ENCODE assay signal across 13 cellular contexts in the genomic region with DNA sequence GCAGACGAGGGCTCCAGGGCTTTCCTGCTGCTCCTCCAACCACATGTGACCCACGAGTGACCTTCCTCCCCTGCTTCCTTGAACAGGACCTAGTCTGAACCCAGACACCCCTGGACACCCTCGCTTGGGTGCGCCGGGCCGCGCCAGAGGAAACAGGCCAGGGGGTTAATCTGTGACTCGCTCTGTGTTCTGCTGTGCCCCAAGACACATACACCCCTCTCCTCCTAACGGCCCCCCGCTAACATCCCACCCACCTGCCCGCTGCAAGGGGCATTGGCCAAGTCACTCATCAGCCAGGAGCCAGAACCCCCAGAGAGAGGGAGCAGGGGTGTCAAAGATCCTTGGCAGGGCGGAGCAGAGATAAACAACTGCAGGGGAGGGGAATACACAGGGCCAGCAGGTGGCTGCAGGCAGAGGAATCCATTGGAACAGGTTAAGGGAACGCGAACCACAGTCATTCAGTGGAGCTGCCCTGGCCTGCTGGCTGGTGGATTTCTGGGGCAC. TPM values are rescaled to one million over a fixed set of nuclear protein-coding genes. Genes with fewer than 3 reads are reported as not detected.
A peak's percentile ranks its signal among the peaks of the same experiment; 100 is the strongest.
DNase-seq lines count a peak whose midpoint lies in the region; ATAC-seq and TF ChIP-seq lines count a peak whose summit lies in the region.
"Had no signal": no experiment of that assay in that cellular context is flagged by ENCODE, and none has a peak within 500 bp of the region (broad histone marks: within the 10 kb centered on the region; RNA-seq: fewer than 3 reads in every experiment).

No MANE protein-coding gene starts in this region.

- H3K4me1 Mint-ChIP-seq in HFFc6 (ENCODE audit: low read depth): peaks cover 64% of the 10 kb centered on the region
- no peaks in the 10 kb centered on the region for H3K4me1 Mint-ChIP-seq in activated T-helper 17 cell treated with anti-CD3 and anti-CD28 coated beads, Interleukin-2, amount 50 U/mL, for 72 hours
- H3K4me1 Mint-ChIP-seq: central memory CD8-positive, alpha-beta T cell had no signal

- H3K27ac Mint-ChIP-seq in HFFc6: no peak overlapping the region; the same call in 1 of the 2 replicates
- H3K27ac Mint-ChIP-seq in activated T-helper 17 cell treated with anti-CD3 and anti-CD28 coated beads, Interleukin-2, amount 50 U/mL, for 72 hours: no peak overlapping the region

- ATAC-seq in activated T-helper 17 cell treated with anti-CD3 and anti-CD28 coated beads, Interleukin-2, amount 50 U/mL, for 72 hours (replicated peaks): no peak
- no peak for ATAC-seq in GM18909 (IDR thresholded peaks at IDR 0.05; ENCODE audit: poor library complexity, unreplicated experiment)
- ATAC-seq: PC-3 had no signal

- H3K27ac ChIP-seq in liver (ENCODE audit: low read depth in 1 of 2, low read length in 2 of 2): peak overlapping the region in 1 of 2 donors; percentile 43
- H3K27ac ChIP-seq in skeletal muscle tissue (ENCODE audit: low read depth, low read length): peak overlapping the region; percentile 57
- H3K27ac ChIP-seq: C4-2B had no signal

- no peak overlapping the region for H3K4me3 ChIP-seq in epithelial cell of proximal tubule (ENCODE audit: low read depth, low read length)
- H3K4me3 ChIP-seq in liver (ENCODE audit: low read depth in 1 of 3, low read length in 3 of 3): no peak overlapping the region
- H3K4me3 ChIP-seq in skeletal muscle tissue (ENCODE audit: low read length in 3 of 3): peak overlapping the region; percentile 21 to 41 (median 40)

- H3K27me3 ChIP-seq in liver (ENCODE audit: control insufficient read depth in 4 of 4, insufficient read depth in 4 of 4, low read length in 3 of 4): peaks cover 0 to 2% (median 0%) of the 10 kb centered on the region in 4 donors
- no peaks in the 10 kb centered on the region for H3K27me3 ChIP-seq in skeletal muscle tissue (ENCODE audit: control insufficient read depth in 3 of 3, insufficient read depth in 3 of 3, low read length in 3 of 3)

- peaks cover 38% of the 10 kb centered on the region for H3K36me3 Mint-ChIP-seq in HFFc6 (ENCODE audit: low read depth)
- H3K36me3 Mint-ChIP-seq in activated T-helper 17 cell treated with anti-CD3 and anti-CD28 coated beads, Interleukin-2, amount 50 U/mL, for 72 hours (ENCODE audit: low read depth): no peaks in the 10 kb centered on the region

- no peaks in the 10 kb centered on the region for H3K9me3 Mint-ChIP-seq in HFFc6
- no peaks in the 10 kb centered on the region for H3K9me3 Mint-ChIP-seq in activated T-helper 17 cell treated with anti-CD3 and anti-CD28 coated beads, Interleukin-2, amount 50 U/mL, for 72 hours
- H3K9me3 Mint-ChIP-seq: central memory CD8-positive, alpha-beta T cell had no signal

- WGBS in liver: 81% methylated on average over 14 of the region's 14 CpGs

- H3K4me1 ChIP-seq in liver (ENCODE audit: control insufficient read depth in 4 of 4, insufficient read depth in 4 of 4, low read length in 3 of 4) (peaks cover 0 to 4% (median 0%) of the 10 kb centered on the region in 4 donors), skeletal muscle tissue (ENCODE audit: control insufficient read depth in 3 of 3, insufficient read depth in 3 of 3, low read length in 3 of 3) (peaks cover 27 to 34% (median 29%) of the 10 kb centered on the region in 3 donors)

- peaks cover 3% of the 10 kb centered on the region for H3K27me3 Mint-ChIP-seq in HFFc6 (ENCODE audit: insufficient read depth)
- H3K27me3 Mint-ChIP-seq in activated T-helper 17 cell treated with anti-CD3 and anti-CD28 coated beads, Interleukin-2, amount 50 U/mL, for 72 hours: peaks cover 15% of the 10 kb centered on the region

- H3K9me3 ChIP-seq in liver (ENCODE audit: control insufficient read depth in 4 of 4, low read length in 3 of 4) (no peaks in the 10 kb centered on the region), skeletal muscle tissue (ENCODE audit: control insufficient read depth in 3 of 3, low read length in 3 of 3) (no peaks in the 10 kb centered on the region)

- DNase-seq in NCI-H2107 treated with DMSO at 0.1 percent for 48 hours (lab: John Stamatoyannopoulos, UW; ENCODE audit: unreplicated experiment) (peak; percentile 62), epithelial cell of proximal tubule (ENCODE audit: low read depth) (no peak), HFFc6 (no peak), anterior cingulate cortex (lab: John Stamatoyannopoulos, UW) (no peak)
- DNase-seq: activated T-cell treated with anti-CD3 and anti-CD28 coated beads, Interleukin-2, amount 50 U/mL, for 1 hour; NCI-H146; PC-3 had no signal

- peak; percentile 25 for TF ChIP-seq CTCF in epithelial cell of proximal tubule (conservative IDR thresholded peaks at IDR 0.05; ENCODE audit: low read depth, low read length)
- TF ChIP-seq CTCF in liver (IDR thresholded peaks at IDR 0.05; ENCODE audit: low read depth, low read length, missing input control): no peak
- TF ChIP-seq CTCF in HFFc6 (IDR thresholded peaks at IDR 0.05): no peak

- no peaks in the 10 kb centered on the region for H3K36me3 ChIP-seq in liver (ENCODE audit: control insufficient read depth in 4 of 4, insufficient read depth in 3 of 4, low read depth in 1 of 4, low read length in 3 of 4)
- peaks cover 0 to 3% (median 0%) of the 10 kb centered on the region in 3 donors for H3K36me3 ChIP-seq in skeletal muscle tissue (ENCODE audit: control insufficient read depth in 3 of 3, insufficient read depth in 3 of 3, low read length in 3 of 3)

- no peak overlapping the region for H3K4me3 Mint-ChIP-seq in HFFc6
- no peak overlapping the region for H3K4me3 Mint-ChIP-seq in activated T-helper 17 cell treated with anti-CD3 and anti-CD28 coated beads, Interleukin-2, amount 50 U/mL, for 72 hours
- H3K4me3 Mint-ChIP-seq: central memory CD8-positive, alpha-beta T cell had no signal

- TF ChIP-seq RAD21 in liver (IDR thresholded peaks at IDR 0.05): no peak

- H3K9ac ChIP-seq in liver (ENCODE audit: low read depth in 1 of 2, low read length in 2 of 2) (no peak overlapping the region), skeletal muscle tissue (ENCODE audit: low read depth in 1 of 3, low read length in 3 of 3) (peak overlapping the region in 2 of 3 donors; percentile 27 to 70)

TF ChIP-seq in liver, 16 proteins besides CTCF, POLR2A, EP300 and RAD21:
- TF ChIP-seq NR2F2 (IDR thresholded peaks at IDR 0.05) (peak; percentile 76), HNF4A (conservative IDR thresholded peaks at IDR 0.05) (no peak)

RNA-seq across cellular contexts. Expression of a gene that starts 38.1 kb away (rescaled TPM):
- total RNA-seq in epithelial cell of proximal tubule (4.3 and 25.1 TPM in 2 replicates), liver (100 to 1,000 TPM in 1 of 2 donors, 10 to 100 TPM in 1; 91.6 to 128 TPM), skeletal muscle tissue (73.1 TPM)
- 10 to 100 TPM; 16.3 to 23.0 TPM for polyA plus RNA-seq in liver
- 100 to 1,000 TPM; 113 to 139 (median 126) TPM for total RNA-seq in HFFc6 (2021; fragmentation: NEBNext Ultra II Directional; extraction: Animal tissue kit (Norgen Biotek cat#: 25700))
- 10 to 100 TPM in 1 of 2 donors, 1 to 10 TPM in 1; 4.4 to 44.9 TPM for total RNA-seq in activated T-helper 17 cell treated with anti-CD3 and anti-CD28 coated beads, Interleukin-2, amount 50 U/mL, for 72 hours

Comparison
In these comparisons a context has a peak if more than half of its experiments do, and no peak if none do; other contexts are left out.
1. H3K4me3 ChIP-seq: peak in skeletal muscle tissue (3 of 3); none in epithelial cell of proximal tubule (single experiment) and liver (0 of 3).
2. H3K9ac ChIP-seq: peak in skeletal muscle tissue (2 of 3); none in liver (0 of 2).